Comparison of ENCODE assay signal across 1 cellular context in genomic region chr15:81642451-81642990, GRCh38.
TF ChIP-seq lines count a peak whose summit lies in the region.

No MANE protein-coding gene starts in this region.

TF ChIP-seq in IMR-90, 13 proteins besides CTCF, POLR2A, EP300 and RAD21:
- TF ChIP-seq CHD1 (IDR thresholded peaks at IDR 0.05; ENCODE audit: low read depth, low read length) (no peak), RFX5 (IDR thresholded peaks at IDR 0.05; ENCODE audit: low read depth, low read length) (no peak), FOS (IDR thresholded peaks at IDR 0.05; ENCODE audit: low read depth, low read length) (no peak), MAZ (IDR thresholded peaks at IDR 0.05; ENCODE audit: borderline replicate concordance, low read depth, low read length) (no peak), MXI1 (IDR thresholded peaks at IDR 0.05; ENCODE audit: borderline replicate concordance, low read depth, low read length) (no peak), ELK1 (IDR thresholded peaks at IDR 0.05; ENCODE audit: borderline replicate concordance, low read depth, low read length) (no peak), CEBPB (IDR thresholded peaks at IDR 0.05; ENCODE audit: low read depth, low read length) (no peak; the same call in 1 of the 2 replicates), MAFK (IDR thresholded peaks at IDR 0.05; ENCODE audit: low read depth, low read length) (no peak), NFE2L2 (IDR thresholded peaks at IDR 0.05; ENCODE audit: low read depth, low read length) (no peak), RCOR1 (IDR thresholded peaks at IDR 0.05; ENCODE audit: insufficient replicate concordance, low read length) (no peak), USF2 (IDR thresholded peaks at IDR 0.05; ENCODE audit: low read depth, low read length) (no peak), BHLHE40 (IDR thresholded peaks at IDR 0.05; ENCODE audit: low read depth, low read length) (no peak; the same call in 1 of the 2 replicates), SMC3 (IDR thresholded peaks at IDR 0.05; ENCODE audit: low read depth, low read length) (no peak)
